9 cellular contexts compared by ENCODE assay signal in the genomic region with DNA sequence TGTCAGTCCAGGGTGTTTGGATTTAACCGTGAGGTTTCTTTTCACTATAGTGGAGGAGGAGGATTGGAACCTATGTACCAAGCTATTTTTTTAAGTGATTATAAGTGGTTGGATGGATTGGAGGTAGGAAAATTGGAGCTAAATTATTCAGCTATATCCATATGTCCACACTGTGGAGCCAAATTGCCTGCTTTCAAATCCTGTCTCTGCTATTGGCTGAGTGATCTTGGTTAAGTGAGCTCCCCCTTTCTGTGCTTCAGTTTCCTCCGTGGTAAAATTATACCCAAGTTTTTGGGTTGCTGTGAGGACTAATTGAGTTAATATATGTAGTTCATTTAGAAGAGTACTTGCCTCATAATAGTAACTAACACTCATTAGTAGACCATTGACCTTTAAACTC. TPM values are rescaled to one million over a fixed set of nuclear protein-coding genes. Genes with fewer than 3 reads are reported as not detected.
DNase-seq lines count a peak whose midpoint lies in the region; ATAC-seq, FAIRE-seq and TF ChIP-seq lines count a peak whose summit lies in the region.
"Had no signal": no experiment of that assay in that cellular context is flagged by ENCODE, and none has a peak within 500 bp of the region (broad histone marks: within the 10 kb centered on the region; RNA-seq: fewer than 3 reads in every experiment).

No MANE protein-coding gene starts in this region.

- no peak overlapping the region for H3K9ac ChIP-seq in K562 (ENCODE audit: insufficient read depth in 1 of 2, low read depth in 2 of 2, low read length in 2 of 2)

- no peak overlapping the region for H3K4me3 Mint-ChIP-seq in progenitor cell of endocrine pancreas (ENCODE audit: low read depth)

- ATAC-seq in K562 (peak; percentile 36), HG03457 (IDR thresholded peaks at IDR 0.05; ENCODE audit: unreplicated experiment) (no peak)

- H3K4me3 ChIP-seq in K562, result no peak overlapping the region

- no peak overlapping the region for H2AFZ ChIP-seq in K562 (ENCODE audit: low read depth, low read length)

- peaks cover 51% of the 10 kb centered on the region for H3K79me2 ChIP-seq in K562 (ENCODE audit: control insufficient read depth, insufficient read depth, low read length)

- no peaks in the 10 kb centered on the region for H3K9me3 Mint-ChIP-seq in progenitor cell of endocrine pancreas (ENCODE audit: low read depth)

- POLR2A ChIA-PET in K562 (lab: Yijun Ruan, JAX), result interaction anchor here (0.6 to 1.3 kb wide), 4 partner anchors 16 to 436 kb away, joined by 3 to 4 read pairs (median 3); no protein-coding TSS in a partner anchor

- H3K9me3 ChIP-seq in K562 (replicated peaks; ENCODE audit: control insufficient read depth, insufficient read depth, low read depth, low read length), result no peaks in the 10 kb centered on the region

- no peaks in the 10 kb centered on the region for H4K20me1 ChIP-seq in K562 (replicated peaks; ENCODE audit: control insufficient read depth, insufficient read depth, low read length)

- H3K27me3 ChIP-seq in K562 (ENCODE audit: control insufficient read depth in 2 of 2, insufficient read depth in 2 of 2, low read length in 2 of 2), result no peaks in the 10 kb centered on the region

- H3K4me1 ChIP-seq in K562 (replicated peaks in 1 of 2; ENCODE audit: control insufficient read depth in 2 of 2, insufficient read depth in 2 of 2, low read length in 2 of 2), result peaks cover 5 to 16% of the 10 kb centered on the region in 2 experiments; a peak in 3 of 5 replicates

- intact Hi-C loops in K562 (cut with micrococcal nuclease), result loop anchor here (2.0 to 5.0 kb wide), 3 partner anchors 109 to 307 kb away; no protein-coding TSS in a partner anchor

- no peak for TF ChIP-seq POLR2A in K562 (conservative IDR thresholded peaks at IDR 0.05)

- 26% methylated on average over 2 of the region's 2 CpGs for WGBS in K562 (ENCODE audit: insufficient coverage, low coverage, missing lambda C conversion rate)

- peak; percentile 74 for FAIRE-seq in K562 (lab: Jason Lieb, UNC)

- no peaks in the 10 kb centered on the region for H3K36me3 Mint-ChIP-seq in progenitor cell of endocrine pancreas (ENCODE audit: insufficient read depth)

- peak; percentile 46 to 77 (median 74) for TF ChIP-seq CTCF in K562 (IDR thresholded peaks at IDR 0.05 in 2 of 3, conservative IDR thresholded peaks at IDR 0.05 in 1 of 3; ENCODE audit: insufficient read depth in 2 of 3, low read depth in 1 of 3, low read length in 3 of 3)
- peak; percentile 27 for TF ChIP-seq CTCF in progenitor cell of endocrine pancreas (IDR thresholded peaks at IDR 0.05; ENCODE audit: unreplicated experiment)

- H3K27me3 Mint-ChIP-seq in progenitor cell of endocrine pancreas, result no peaks in the 10 kb centered on the region
- H3K27me3 Mint-ChIP-seq: B cell had no signal

- H3K36me3 ChIP-seq in K562 (ENCODE audit: control insufficient read depth, insufficient read depth, low read length), result peaks cover 20% of the 10 kb centered on the region

- DNase-seq in NCI-H1092 treated with DMSO at 0.1 percent for 48 hours (lab: John Stamatoyannopoulos, UW) (peak; percentile 9), NCI-H1092 (lab: John Stamatoyannopoulos, UW) (no peak), NCI-H1694 (lab: John Stamatoyannopoulos, UW) (peak; percentile 10), K562 (ENCODE audit: extremely low read depth in 1 of 4, low spot score in 3 of 4) (peak in 2 of 4 experiments; percentile 58 to 61), progenitor cell of endocrine pancreas (ENCODE audit: low spot score, unreplicated experiment) (no peak), nucleus accumbens (lab: John Stamatoyannopoulos, UW) (no peak)
- DNase-seq in activated CD8-positive, alpha-beta memory T cell treated with anti-CD3 and anti-CD28 coated beads for 24 hours, result no peak

- no peak overlapping the region for H3K27ac ChIP-seq in K562 (ENCODE audit: extremely low read depth, low read depth, low read length)

- TF ChIP-seq RAD21 in K562 (CRISPR knock-in tag; conservative IDR thresholded peaks at IDR 0.05 in 1 of 2, IDR thresholded peaks at IDR 0.05 in 1 of 2), result peak; percentile 61 to 74

- TF ChIP-seq EP300 in K562 (IDR thresholded peaks at IDR 0.05; ENCODE audit: low read length), result no peak

- in situ Hi-C loops in K562 (cut with MboI), result loop anchor here (10.0 kb wide), 1 partner anchor 307 kb away; no protein-coding TSS in a partner anchor

- CTCF ChIA-PET in K562 (lab: Yijun Ruan, JAX; ENCODE audit: low intra/inter-chr PET ratio), result interaction anchor here (1.5 to 2.9 kb wide), 2 partner anchors 111 to 306 kb away, joined by 13 to 14 read pairs; no protein-coding TSS in a partner anchor

- no peak overlapping the region for H3K4me2 ChIP-seq in K562 (ENCODE audit: insufficient read depth, low read length)

- no TSS peak for BruUV-seq in K562 (replicated peaks; lab: Mats Ljungman, UMichigan)

- H3K9me1 ChIP-seq in K562 (ENCODE audit: control insufficient read depth, insufficient read depth, low read length), result no peaks in the 10 kb centered on the region

- no peak overlapping the region for H3K27ac Mint-ChIP-seq in progenitor cell of endocrine pancreas
- H3K27ac Mint-ChIP-seq: B cell had no signal

- peaks cover 15% of the 10 kb centered on the region for H3K4me1 Mint-ChIP-seq in progenitor cell of endocrine pancreas (ENCODE audit: low read depth)

RNA-seq across cellular contexts. Expression of a gene that starts 2.5 kb away (rescaled TPM):
- 35.9 and 70.6 TPM in 2 replicates for total RNA-seq in K562 (2011; cell fraction: chromatin; rRNA removed; ENCODE audit: low replicate concordance)
- 8.8 and 13.2 TPM in 2 replicates for total RNA-seq in K562 (2011; cell fraction: nucleolus; rRNA removed)
- 30.5 and 30.9 TPM in 2 replicates for total RNA-seq in K562 (2011; cell fraction: nucleoplasm; rRNA removed)
- 16.1 and 17.7 TPM in 2 replicates for total RNA-seq in K562 (2014; rRNA removed)
- 22.6 and 27.7 TPM in 2 replicates for total RNA-seq in K562 (2014; rRNA removed; fragmentation: Illumina TruSeq; extraction: Trizol)
- 23.4 and 28.5 TPM in 2 replicates for total RNA-seq in K562 (2015; rRNA removed; fragmentation: Illumina TruSeq; extraction: Trizol)
- 17.9 and 19.7 TPM in 2 replicates for total RNA-seq in K562 (2021)
- polyA plus RNA-seq in K562 (2011; rRNA removed), result 15.0 and 17.9 TPM in 2 replicates
- 2.5 and 3.3 TPM in 2 replicates for polyA plus RNA-seq in K562 (2011; cell fraction: cytosol; rRNA removed)
- polyA plus RNA-seq in K562 (2011; cell fraction: nucleus; rRNA removed), result 3.6 and 3.7 TPM in 2 replicates
- polyA plus RNA-seq in K562 (2012), result 13.4 and 15.8 TPM in 2 replicates
- polyA plus RNA-seq in K562 (2014; fragmentation: Illumina TruSeq; extraction: Trizol), result 24.1 and 25.8 TPM in 2 replicates
- 10 to 100 TPM in 1 of 2 experiments, 1 to 10 TPM in 1; 8.0 to 10.2 TPM for polyA plus RNA-seq in K562 (2014; fragmentation: Nextera tagmentation; extraction: Ambion mirVana)
- polyA plus RNA-seq in K562 (2014; rRNA removed), result 18.5 and 20.9 TPM in 2 replicates
- polyA minus RNA-seq in K562 (2011; rRNA and poly(A)+ RNA removed), result 12.7 and 16.5 TPM in 2 replicates
- polyA minus RNA-seq in K562 (2011; cell fraction: cytosol; rRNA and poly(A)+ RNA removed), result 5.6 and 7.9 TPM in 2 replicates
- 8.3 and 17.5 TPM in 2 replicates for polyA minus RNA-seq in K562 (2011; cell fraction: nucleus; rRNA and poly(A)+ RNA removed)
- 5.0 and 6.9 TPM in 2 replicates for total RNA-seq in progenitor cell of endocrine pancreas

RNA-seq across cellular contexts. Expression of a gene that starts 3.1 kb away (rescaled TPM):
- total RNA-seq in K562 (2011; cell fraction: chromatin; rRNA removed; ENCODE audit: low replicate concordance), result 88.1 and 253 TPM in 2 replicates
- 39.0 and 50.7 TPM in 2 replicates for total RNA-seq in K562 (2011; cell fraction: nucleolus; rRNA removed)
- 86.3 and 124 TPM in 2 replicates for total RNA-seq in K562 (2011; cell fraction: nucleoplasm; rRNA removed)
- total RNA-seq in K562 (2014; rRNA removed), result 46.9 and 51.3 TPM in 2 replicates
- 57.1 and 64.7 TPM in 2 replicates for total RNA-seq in K562 (2014; rRNA removed; fragmentation: Illumina TruSeq; extraction: Trizol)
- total RNA-seq in K562 (2015; rRNA removed; fragmentation: Illumina TruSeq; extraction: Trizol), result 57.4 and 64.8 TPM in 2 replicates
- total RNA-seq in K562 (2021), result 51.5 and 55.0 TPM in 2 replicates
- polyA plus RNA-seq in K562 (2011; rRNA removed), result 41.3 and 51.9 TPM in 2 replicates
- 7.6 and 12.9 TPM in 2 replicates for polyA plus RNA-seq in K562 (2011; cell fraction: cytosol; rRNA removed)
- polyA plus RNA-seq in K562 (2011; cell fraction: nucleus; rRNA removed), result 76.6 and 92.6 TPM in 2 replicates
- 31.0 and 43.3 TPM in 2 replicates for polyA plus RNA-seq in K562 (2012)
- 66.0 and 88.8 TPM in 2 replicates for polyA plus RNA-seq in K562 (2014; fragmentation: Illumina TruSeq; extraction: Trizol)
- 10 to 100 TPM; 83.4 to 91.5 TPM for polyA plus RNA-seq in K562 (2014; fragmentation: Nextera tagmentation; extraction: Ambion mirVana)
- polyA plus RNA-seq in K562 (2014; rRNA removed), result 58.7 and 62.5 TPM in 2 replicates
- polyA minus RNA-seq in K562 (2011; rRNA and poly(A)+ RNA removed), result 122 and 141 TPM in 2 replicates
- polyA minus RNA-seq in K562 (2011; cell fraction: cytosol; rRNA and poly(A)+ RNA removed), result 22.0 and 31.9 TPM in 2 replicates
- 63.4 and 103 TPM in 2 replicates for polyA minus RNA-seq in K562 (2011; cell fraction: nucleus; rRNA and poly(A)+ RNA removed)
- 37.7 and 38.3 TPM in 2 replicates for total RNA-seq in progenitor cell of endocrine pancreas

RNA-seq across cellular contexts. Expression of a gene that starts 34.7 kb away (rescaled TPM):
- 589 and 1,257 TPM in 2 replicates for total RNA-seq in K562 (2011; cell fraction: chromatin; rRNA removed; ENCODE audit: low replicate concordance)
- total RNA-seq in K562 (2011; cell fraction: nucleolus; rRNA removed), result 269 and 325 TPM in 2 replicates
- 485 and 488 TPM in 2 replicates for total RNA-seq in K562 (2011; cell fraction: nucleoplasm; rRNA removed)
- total RNA-seq in K562 (2014; rRNA removed) (240 and 256 TPM in 2 replicates), K562 (2014; rRNA removed; fragmentation: Illumina TruSeq; extraction: Trizol) (371 and 390 TPM in 2 replicates), K562 (2015; rRNA removed; fragmentation: Illumina TruSeq; extraction: Trizol) (254 and 275 TPM in 2 replicates), K562 (2021) (216 and 234 TPM in 2 replicates), progenitor cell of endocrine pancreas (170 and 186 TPM in 2 replicates)
- polyA plus RNA-seq in K562 (2011; rRNA removed) (124 and 133 TPM in 2 replicates), K562 (2014; fragmentation: Illumina TruSeq; extraction: Trizol) (228 and 249 TPM in 2 replicates), K562 (2014; fragmentation: Nextera tagmentation; extraction: Ambion mirVana) (100 to 1,000 TPM; 119 to 224 TPM), K562 (2014; rRNA removed) (147 and 158 TPM in 2 replicates)
- 58.9 and 89.2 TPM in 2 replicates for polyA plus RNA-seq in K562 (2011; cell fraction: cytosol; rRNA removed)
- polyA plus RNA-seq in K562 (2011; cell fraction: nucleus; rRNA removed), result 252 and 325 TPM in 2 replicates
- polyA plus RNA-seq in K562 (2012), result 128 and 282 TPM in 2 replicates
- 380 and 416 TPM in 2 replicates for polyA minus RNA-seq in K562 (2011; rRNA and poly(A)+ RNA removed)
- 143 and 185 TPM in 2 replicates for polyA minus RNA-seq in K562 (2011; cell fraction: cytosol; rRNA and poly(A)+ RNA removed)
- 154 and 311 TPM in 2 replicates for polyA minus RNA-seq in K562 (2011; cell fraction: nucleus; rRNA and poly(A)+ RNA removed)

Comparison
In these comparisons a context has a peak if more than half of its experiments do, and no peak if none do; other contexts are left out.
1. DNase-seq: peak in NCI-H1092 treated with DMSO at 0.1 percent for 48 hours (single experiment) and NCI-H1694 (single experiment); none in NCI-H1092 (single experiment), progenitor cell of endocrine pancreas (single experiment), activated CD8-positive, alpha-beta memory T cell treated with anti-CD3 and anti-CD28 coated beads for 24 hours (single experiment) and nucleus accumbens (0 of 56).